Comparison of ENCODE assay signal across 1 cellular context in the genomic region with DNA sequence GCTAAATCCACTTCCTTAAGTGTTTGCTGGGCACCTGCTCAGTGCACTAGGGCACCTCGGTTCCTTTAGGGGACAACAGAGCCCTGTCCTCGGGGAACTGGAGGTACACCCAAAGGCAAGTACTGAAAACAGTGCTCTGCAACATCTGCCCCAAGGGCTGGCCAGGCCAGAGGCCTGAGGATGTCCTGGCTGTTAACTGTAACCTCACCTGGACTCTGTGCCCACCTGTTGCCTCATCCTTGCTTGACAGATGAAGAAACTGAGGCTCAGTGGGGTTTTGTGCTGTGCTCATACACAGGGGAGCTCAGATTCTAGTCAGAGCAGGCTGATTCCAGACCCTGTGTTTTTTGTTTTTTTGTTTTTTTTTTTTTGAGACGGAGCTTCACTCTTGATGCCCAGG.
TF ChIP-seq lines count a peak whose summit lies in the region.

No MANE protein-coding gene starts in this region.

TF ChIP-seq in HCT116, 20 proteins besides CTCF, POLR2A, EP300 and RAD21:
- TF ChIP-seq, protein P1, sequence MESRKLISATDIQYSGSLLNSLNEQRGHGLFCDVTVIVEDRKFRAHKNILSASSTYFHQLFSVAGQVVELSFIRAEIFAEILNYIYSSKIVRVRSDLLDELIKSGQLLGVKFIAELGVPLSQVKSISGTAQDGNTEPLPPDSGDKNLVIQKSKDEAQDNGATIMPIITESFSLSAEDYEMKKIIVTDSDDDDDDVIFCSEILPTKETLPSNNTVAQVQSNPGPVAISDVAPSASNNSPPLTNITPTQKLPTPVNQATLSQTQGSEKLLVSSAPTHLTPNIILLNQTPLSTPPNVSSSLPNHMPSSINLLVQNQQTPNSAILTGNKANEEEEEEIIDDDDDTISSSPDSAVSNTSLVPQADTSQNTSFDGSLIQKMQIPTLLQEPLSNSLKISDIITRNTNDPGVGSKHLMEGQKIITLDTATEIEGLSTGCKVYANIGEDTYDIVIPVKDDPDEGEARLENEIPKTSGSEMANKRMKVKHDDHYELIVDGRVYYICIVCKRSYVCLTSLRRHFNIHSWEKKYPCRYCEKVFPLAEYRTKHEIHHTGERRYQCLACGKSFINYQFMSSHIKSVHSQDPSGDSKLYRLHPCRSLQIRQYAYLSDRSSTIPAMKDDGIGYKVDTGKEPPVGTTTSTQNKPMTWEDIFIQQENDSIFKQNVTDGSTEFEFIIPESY (IDR thresholded peaks at IDR 0.05; ENCODE audit: extremely low read depth, insufficient replicate concordance, low read length), result no peak
- TF ChIP-seq EZH2phosphoT487 (IDR thresholded peaks at IDR 0.05; ENCODE audit: borderline replicate concordance), result no peak
- TF ChIP-seq YY1 (IDR thresholded peaks at IDR 0.05; ENCODE audit: extremely low read depth, insufficient replicate concordance, low read depth, low read length), result no peak
- no peak for TF ChIP-seq EZH2 (IDR thresholded peaks at IDR 0.05)
- TF ChIP-seq SRF (IDR thresholded peaks at IDR 0.05; ENCODE audit: low read depth), result no peak
- no peak for TF ChIP-seq TCF7L2 (IDR thresholded peaks at IDR 0.05; ENCODE audit: borderline replicate concordance, extremely low read depth, insufficient read depth, insufficient read length)
- TF ChIP-seq FOSL1 (IDR thresholded peaks at IDR 0.05; ENCODE audit: low read depth), result no peak
- TF ChIP-seq JUND (IDR thresholded peaks at IDR 0.05), result no peak
- TF ChIP-seq, protein P2, sequence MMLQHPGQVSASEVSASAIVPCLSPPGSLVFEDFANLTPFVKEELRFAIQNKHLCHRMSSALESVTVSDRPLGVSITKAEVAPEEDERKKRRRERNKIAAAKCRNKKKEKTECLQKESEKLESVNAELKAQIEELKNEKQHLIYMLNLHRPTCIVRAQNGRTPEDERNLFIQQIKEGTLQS (IDR thresholded peaks at IDR 0.05), result no peak
- TF ChIP-seq CBX3 (IDR thresholded peaks at IDR 0.05; ENCODE audit: low read depth), result no peak
- TF ChIP-seq POLR2AphosphoS5 (IDR thresholded peaks at IDR 0.05; ENCODE audit: low read depth, low read length), result no peak
- no peak for TF ChIP-seq ELF1 (IDR thresholded peaks at IDR 0.05; ENCODE audit: borderline replicate concordance, low read depth)
- TF ChIP-seq CEBPB (IDR thresholded peaks at IDR 0.05; ENCODE audit: low read depth), result no peak
- TF ChIP-seq ZNF274 (IDR thresholded peaks at IDR 0.05; ENCODE audit: low read depth, low read length), result no peak
- TF ChIP-seq ZFX (IDR thresholded peaks at IDR 0.05), result no peak
- no peak for TF ChIP-seq EGR1 (IDR thresholded peaks at IDR 0.05; ENCODE audit: low read depth)
